In the genomic region with DNA sequence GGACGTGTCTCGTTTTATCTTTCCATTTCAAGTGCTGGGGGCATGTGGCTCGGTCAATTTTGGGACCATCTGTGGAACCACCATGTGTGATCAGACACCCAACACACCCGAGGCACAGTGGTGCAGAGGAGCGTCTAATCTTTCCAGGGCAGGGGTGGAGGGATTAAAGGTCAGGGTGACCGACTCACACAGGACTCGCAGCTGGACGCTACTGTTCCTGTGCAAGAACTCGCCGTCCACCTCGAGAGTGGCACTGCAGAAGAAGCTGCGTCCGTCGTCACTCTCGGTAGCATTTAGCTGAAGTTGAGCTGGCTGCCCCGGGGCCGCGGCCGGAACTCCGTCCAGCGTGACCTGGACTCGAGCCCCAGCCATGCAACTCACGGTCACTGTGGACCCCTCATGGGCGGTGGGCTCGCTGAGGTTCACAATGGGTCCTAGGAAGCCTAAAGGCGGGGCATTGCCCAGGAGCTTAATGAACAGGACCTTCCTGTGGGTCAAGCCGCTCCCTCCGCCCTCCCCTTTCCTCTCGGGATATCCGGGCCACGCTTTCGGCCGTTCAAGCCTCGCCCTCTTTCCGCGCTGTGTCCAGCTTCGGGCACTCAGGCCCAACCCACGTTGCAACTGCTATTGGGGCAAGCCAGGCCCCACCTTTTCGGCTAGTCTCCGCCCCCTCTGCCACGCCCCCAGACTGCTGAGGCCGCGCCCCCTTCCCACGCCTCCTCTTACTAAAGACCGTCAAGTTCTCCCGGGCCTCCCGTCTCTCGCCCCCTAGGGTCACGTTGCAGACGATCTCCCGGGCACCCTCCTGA, we compare ENCODE assay signal across 8 cellular contexts. TPM values are rescaled to one million over a fixed set of nuclear protein-coding genes. Genes with fewer than 3 reads are reported as not detected.
DNase-seq lines count a peak whose midpoint lies in the region; ATAC-seq, FAIRE-seq and TF ChIP-seq lines count a peak whose summit lies in the region.

No MANE protein-coding gene starts in this region.

- peaks cover 19% of the 10 kb centered on the region for H3K36me3 Mint-ChIP-seq in activated T-helper 1 cell treated with anti-CD3 and anti-CD28 coated beads, Interleukin-12 subunit alpha, Interleukin-12 subunit beta, Interleukin-2, Interleukin-4 antibody, amounts not matched to agents 30 ng/mL and 10 ng/mL and 1 ng/mL, durations not matched to agents 14 hours and 24 hours and 36 hours (ENCODE audit: low read depth)
- no peaks in the 10 kb centered on the region for H3K36me3 Mint-ChIP-seq in natural killer cell treated with Interleukin-12 subunit alpha and Interleukin-12 subunit beta and Interleukin-15 and Interleukin-18, amount 100 ng/mL, for 72 hours

- no peaks in the 10 kb centered on the region for H3K27me3 ChIP-seq in thyroid gland

- peaks cover 24% of the 10 kb centered on the region for H3K4me1 Mint-ChIP-seq in activated T-helper 1 cell treated with anti-CD3 and anti-CD28 coated beads, Interleukin-12 subunit alpha, Interleukin-12 subunit beta, Interleukin-2, Interleukin-4 antibody, amounts not matched to agents 30 ng/mL and 10 ng/mL and 1 ng/mL, durations not matched to agents 14 hours and 24 hours and 36 hours (ENCODE audit: low read depth)
- peaks cover 31 to 32% of the 10 kb centered on the region in 2 donors for H3K4me1 Mint-ChIP-seq in natural killer cell treated with Interleukin-12 subunit alpha and Interleukin-12 subunit beta and Interleukin-15 and Interleukin-18, amount 100 ng/mL, for 72 hours (ENCODE audit: low read depth in 2 of 2)

- H3K27ac ChIP-seq in thyroid gland = peak overlapping the region; percentile 3 to 62 (median 18)

- no peaks in the 10 kb centered on the region for H3K9me3 Mint-ChIP-seq in activated T-helper 1 cell treated with anti-CD3 and anti-CD28 coated beads, Interleukin-12 subunit alpha, Interleukin-12 subunit beta, Interleukin-2, Interleukin-4 antibody, amounts not matched to agents 30 ng/mL and 10 ng/mL and 1 ng/mL, durations not matched to agents 14 hours and 24 hours and 36 hours
- H3K9me3 Mint-ChIP-seq in natural killer cell treated with Interleukin-12 subunit alpha and Interleukin-12 subunit beta and Interleukin-15 and Interleukin-18, amount 100 ng/mL, for 72 hours = no peaks in the 10 kb centered on the region

- H3K36me3 ChIP-seq in thyroid gland = peaks cover 4 to 11% of the 10 kb centered on the region in 2 donors

- peak overlapping the region; percentile 90 for H3K4me3 ChIP-seq in foreskin fibroblast (ENCODE audit: low read depth in 1 of 2, low read length in 2 of 2)
- peak overlapping the region; percentile 16 to 75 (median 17) for H3K4me3 ChIP-seq in thyroid gland (replicated peaks in 1 of 3)

- H3K27ac Mint-ChIP-seq in activated T-helper 1 cell treated with anti-CD3 and anti-CD28 coated beads, Interleukin-12 subunit alpha, Interleukin-12 subunit beta, Interleukin-2, Interleukin-4 antibody, amounts not matched to agents 30 ng/mL and 10 ng/mL and 1 ng/mL, durations not matched to agents 14 hours and 24 hours and 36 hours = peak overlapping the region; percentile 58
- no peak overlapping the region for H3K27ac Mint-ChIP-seq in natural killer cell treated with Interleukin-12 subunit alpha and Interleukin-12 subunit beta and Interleukin-15 and Interleukin-18, amount 100 ng/mL, for 72 hours

- intact Hi-C loops in activated T-helper 1 cell treated with anti-CD3 and anti-CD28 coated beads, Interleukin-12 subunit alpha, Interleukin-12 subunit beta, Interleukin-2, Interleukin-4 antibody, amounts not matched to agents 30 ng/mL and 10 ng/mL and 1 ng/mL, durations not matched to agents 14 hours and 24 hours and 36 hours (cut with micrococcal nuclease) = loop anchor here (5.0 to 10.0 kb wide), 2 partner anchors 318 to 360 kb away; partner anchors contain the start of gene ILF3
- intact Hi-C loops in thyroid gland (cut with DNase I) = loop anchor here (5.0 kb wide), 1 partner anchor 43 kb away; no protein-coding TSS in a partner anchor

- WGBS in thyroid gland, 2 donors = 10 to 26% methylated on average over 12 to 32 of the region's 51 CpGs

- peak; percentile 97 for FAIRE-seq in A204.1 (lab: Jason Lieb, UNC)
- no peak for FAIRE-seq in H54 (lab: Jason Lieb, UNC)

- ATAC-seq in natural killer cell treated with Interleukin-12 subunit alpha and Interleukin-12 subunit beta and Interleukin-15 and Interleukin-18, amount 100 ng/mL, for 72 hours = no peak
- ATAC-seq in GM19328 (IDR thresholded peaks at IDR 0.05; ENCODE audit: unreplicated experiment) = no peak

- H3K9me3 ChIP-seq in thyroid gland = no peaks in the 10 kb centered on the region

- peaks cover 11 to 24% of the 10 kb centered on the region in 2 donors for H3K4me1 ChIP-seq in thyroid gland

- no peaks in the 10 kb centered on the region for H3K27me3 Mint-ChIP-seq in activated T-helper 1 cell treated with anti-CD3 and anti-CD28 coated beads, Interleukin-12 subunit alpha, Interleukin-12 subunit beta, Interleukin-2, Interleukin-4 antibody, amounts not matched to agents 30 ng/mL and 10 ng/mL and 1 ng/mL, durations not matched to agents 14 hours and 24 hours and 36 hours (ENCODE audit: insufficient read depth)
- no peaks in the 10 kb centered on the region for H3K27me3 Mint-ChIP-seq in natural killer cell treated with Interleukin-12 subunit alpha and Interleukin-12 subunit beta and Interleukin-15 and Interleukin-18, amount 100 ng/mL, for 72 hours

- TF ChIP-seq POLR2A in H54 (IDR thresholded peaks at IDR 0.05; ENCODE audit: low read depth, low read length) (peak; percentile 56; the same call in 1 of the 2 replicates), thyroid gland (IDR thresholded peaks at IDR 0.05) (peak in 1 of 2 donors; percentile 74)

- H3K4me3 Mint-ChIP-seq in activated T-helper 1 cell treated with anti-CD3 and anti-CD28 coated beads, Interleukin-12 subunit alpha, Interleukin-12 subunit beta, Interleukin-2, Interleukin-4 antibody, amounts not matched to agents 30 ng/mL and 10 ng/mL and 1 ng/mL, durations not matched to agents 14 hours and 24 hours and 36 hours = peak overlapping the region; percentile 54
- H3K4me3 Mint-ChIP-seq in natural killer cell treated with Interleukin-12 subunit alpha and Interleukin-12 subunit beta and Interleukin-15 and Interleukin-18, amount 100 ng/mL, for 72 hours = peak overlapping the region; percentile 96

- DNase-seq in H54 (ENCODE audit: insufficient read length, low spot score) (peak; percentile 94), NCI-H82 (lab: John Stamatoyannopoulos, UW) (peak; percentile 93), foreskin fibroblast (peak; percentile 97 to 99), thyroid gland (peak; percentile 97 to 98)
- DNase-seq in activated T-helper 1 cell treated with anti-CD3 and anti-CD28 coated beads, Interleukin-12 subunit alpha, Interleukin-12 subunit beta, Interleukin-2, Interleukin-4 antibody, amounts not matched to agents 30 ng/mL and 10 ng/mL and 1 ng/mL, durations not matched to agents 14 hours and 24 hours and 36 hours (ENCODE audit: low spot score) = no peak
- DNase-seq in natural killer cell treated with Interleukin-12 subunit alpha and Interleukin-12 subunit beta and Interleukin-15 and Interleukin-18, amount 100 ng/mL, for 72 hours (ENCODE audit: low spot score) = peak; percentile 49

- TF ChIP-seq CTCF in foreskin fibroblast (IDR thresholded peaks at IDR 0.05; ENCODE audit: low read depth, low read length) = no peak
- TF ChIP-seq CTCF in thyroid gland (IDR thresholded peaks at IDR 0.05) = peak in 1 of 6 experiments; percentile 8

RNA-seq across cellular contexts. Expression of gene RAVER1, which starts 1.2 kb away (rescaled TPM):
- total RNA-seq in activated T-helper 1 cell treated with anti-CD3 and anti-CD28 coated beads, Interleukin-12 subunit alpha, Interleukin-12 subunit beta, Interleukin-2, Interleukin-4 antibody, amounts not matched to agents 30 ng/mL and 10 ng/mL and 1 ng/mL, durations not matched to agents 14 hours and 24 hours and 36 hours = 92.5 and 92.8 TPM in 2 replicates
- 100 to 1,000 TPM in 1 of 2 donors, 10 to 100 TPM in 1; 81.1 to 131 TPM for total RNA-seq in natural killer cell treated with Interleukin-12 subunit alpha and Interleukin-12 subunit beta and Interleukin-15 and Interleukin-18, amount 100 ng/mL, for 72 hours
- total RNA-seq in thyroid gland = 10 to 100 TPM; 18.3 to 52.0 (median 39.1) TPM

RNA-seq across cellular contexts. Expression of gene ICAM3, which starts 4.9 kb away (rescaled TPM):
- total RNA-seq in activated T-helper 1 cell treated with anti-CD3 and anti-CD28 coated beads, Interleukin-12 subunit alpha, Interleukin-12 subunit beta, Interleukin-2, Interleukin-4 antibody, amounts not matched to agents 30 ng/mL and 10 ng/mL and 1 ng/mL, durations not matched to agents 14 hours and 24 hours and 36 hours = 107 and 114 TPM in 2 replicates
- 100 to 1,000 TPM in 1 of 2 donors, 10 to 100 TPM in 1; 91.9 to 154 TPM for total RNA-seq in natural killer cell treated with Interleukin-12 subunit alpha and Interleukin-12 subunit beta and Interleukin-15 and Interleukin-18, amount 100 ng/mL, for 72 hours
- 1 to 10 TPM; 5.5 to 8.5 (median 5.8) TPM for total RNA-seq in thyroid gland

RNA-seq across cellular contexts. Expression of gene FDX2, which starts 18.7 kb away (rescaled TPM):
- 21.6 and 24.4 TPM in 2 replicates for total RNA-seq in activated T-helper 1 cell treated with anti-CD3 and anti-CD28 coated beads, Interleukin-12 subunit alpha, Interleukin-12 subunit beta, Interleukin-2, Interleukin-4 antibody, amounts not matched to agents 30 ng/mL and 10 ng/mL and 1 ng/mL, durations not matched to agents 14 hours and 24 hours and 36 hours
- total RNA-seq in natural killer cell treated with Interleukin-12 subunit alpha and Interleukin-12 subunit beta and Interleukin-15 and Interleukin-18, amount 100 ng/mL, for 72 hours = 10 to 100 TPM; 11.4 to 26.4 TPM
- total RNA-seq in thyroid gland = 10 to 100 TPM; 22.8 to 44.8 (median 33.3) TPM

RNA-seq across cellular contexts. Expression of gene ZGLP1, which starts 24.9 kb away (rescaled TPM):
- total RNA-seq in activated T-helper 1 cell treated with anti-CD3 and anti-CD28 coated beads, Interleukin-12 subunit alpha, Interleukin-12 subunit beta, Interleukin-2, Interleukin-4 antibody, amounts not matched to agents 30 ng/mL and 10 ng/mL and 1 ng/mL, durations not matched to agents 14 hours and 24 hours and 36 hours = 3.5 and 4.2 TPM in 2 replicates
- 1 to 10 TPM; 2.5 to 7.3 TPM for total RNA-seq in natural killer cell treated with Interleukin-12 subunit alpha and Interleukin-12 subunit beta and Interleukin-15 and Interleukin-18, amount 100 ng/mL, for 72 hours
- total RNA-seq in thyroid gland = 1 to 10 TPM in 3 of 4 donors, under 1 TPM in 1; 0.75 to 8.8 (median 2.2) TPM

RNA-seq across cellular contexts. Expression of gene ICAM5, which starts 44.8 kb away (rescaled TPM):
- total RNA-seq in activated T-helper 1 cell treated with anti-CD3 and anti-CD28 coated beads, Interleukin-12 subunit alpha, Interleukin-12 subunit beta, Interleukin-2, Interleukin-4 antibody, amounts not matched to agents 30 ng/mL and 10 ng/mL and 1 ng/mL, durations not matched to agents 14 hours and 24 hours and 36 hours = 1.9 TPM in 2 replicates
- total RNA-seq in natural killer cell treated with Interleukin-12 subunit alpha and Interleukin-12 subunit beta and Interleukin-15 and Interleukin-18, amount 100 ng/mL, for 72 hours = under 1 TPM; 0.78 to 0.83 TPM
- total RNA-seq in thyroid gland = 1 to 10 TPM in 2 of 4 donors, not detected in 2; 1.0 to 1.6 TPM

Comparison
In these comparisons a context has a peak if more than half of its experiments do, and no peak if none do; other contexts are left out.
1. RNA of gene ICAM3, which starts 4.9 kb away (total RNA-seq): 91.9 to 154 TPM in natural killer cell treated with Interleukin-12 subunit alpha and Interleukin-12 subunit beta and Interleukin-15 and Interleukin-18, amount 100 ng/mL, for 72 hours and 107 to 114 TPM in activated T-helper 1 cell treated with anti-CD3 and anti-CD28 coated beads, Interleukin-12 subunit alpha, Interleukin-12 subunit beta, Interleukin-2, Interleukin-4 antibody, amounts not matched to agents 30 ng/mL and 10 ng/mL and 1 ng/mL, durations not matched to agents 14 hours and 24 hours and 36 hours; 5.5 to 8.5 TPM in thyroid gland; every median in the first group is over 4 times any median in the second.